Comparison of ENCODE assay signal across 18 cellular contexts in the genomic region with DNA sequence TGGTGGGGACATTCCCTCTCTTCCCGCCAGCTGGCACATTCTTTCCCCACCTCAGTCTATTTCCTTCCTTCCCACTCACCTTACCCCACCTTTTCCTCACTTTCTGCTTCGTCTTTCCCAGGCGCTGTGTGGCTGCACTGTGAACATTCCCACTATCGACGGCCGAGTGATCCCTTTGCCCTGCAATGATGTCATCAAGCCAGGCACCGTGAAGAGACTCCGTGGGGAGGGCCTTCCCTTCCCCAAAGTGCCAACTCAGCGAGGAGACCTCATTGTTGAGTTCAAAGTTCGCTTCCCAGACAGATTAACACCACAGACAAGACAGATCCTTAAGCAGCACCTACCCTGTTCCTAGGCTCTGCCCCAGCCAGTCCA. TPM values are rescaled to one million over a fixed set of nuclear protein-coding genes. Genes with fewer than 3 reads are reported as not detected.
A peak's percentile ranks its signal among the peaks of the same experiment; 100 is the strongest.
DNase-seq lines count a peak whose midpoint lies in the region; ATAC-seq and TF ChIP-seq lines count a peak whose summit lies in the region.
"Had no signal": no experiment of that assay in that cellular context is flagged by ENCODE, and none has a peak within 500 bp of the region (broad histone marks: within the 10 kb centered on the region; RNA-seq: fewer than 3 reads in every experiment).

No MANE protein-coding gene starts in this region.

- H3K27me3 ChIP-seq in Caco-2 (replicated peaks; ENCODE audit: control insufficient read depth, insufficient read depth, low read length) (no peaks in the 10 kb centered on the region), neuronal stem cell (ENCODE audit: control insufficient read depth in 3 of 3, insufficient read depth in 3 of 3, low read depth in 1 of 3, low read length in 3 of 3) (no peaks in the 10 kb centered on the region)
- H3K27me3 ChIP-seq: heart left ventricle had no signal

- WGBS in neuronal stem cell (ENCODE audit: extremely low coverage in 2 of 2, insufficient read length in 2 of 2, insufficient replicate concordance in 1 of 2), 2 donors, result no CpG with 5 or more reads among the region's 10 CpGs

- no peak overlapping the region for H2AFZ ChIP-seq in neuronal stem cell (ENCODE audit: low read length)
- H2AFZ ChIP-seq: parathyroid adenoma had no signal

- H2BK120ac ChIP-seq in neuronal stem cell (ENCODE audit: low read depth, low read length), result no peak overlapping the region

- H4K91ac ChIP-seq in neuronal stem cell (ENCODE audit: low read depth, low read length, poor library complexity), result no peak overlapping the region

- no TSS peak for BruUV-seq in Caco-2 (replicated peaks; lab: Mats Ljungman, UMichigan)

- CTCF ChIA-PET in Caco-2 (lab: Charles Lee), result interaction anchor here (0.6 to 2.2 kb wide), 3 partner anchors 55 to 97 kb away, joined by 3 to 9 read pairs (median 3); no protein-coding TSS in a partner anchor

- intact Hi-C loops in Caco-2 (cut with micrococcal nuclease; ENCODE audit: unreplicated experiment), result no loop called here

- H3K4ac ChIP-seq in neuronal stem cell (ENCODE audit: low read length), result no peak overlapping the region

- DNase-seq in Caco-2, result peak in 1 of 2 experiments; percentile 51
- no peak for DNase-seq in HFFc6
- peak; percentile 76 for DNase-seq in epithelial cell of proximal tubule (ENCODE audit: low read depth)
- no peak for DNase-seq in neuronal stem cell (ENCODE audit: low spot score)
- DNase-seq in stimulated activated naive CD8-positive, alpha-beta T cell treated with anti-CD3 and anti-CD28 coated beads, Interleukin-15, amount 100 ng/mL, for 72 hours, result no peak
- no peak for DNase-seq in A172 (ENCODE audit: low spot score)
- no peak for DNase-seq in NCI-H82 (lab: John Stamatoyannopoulos, UW)
- DNase-seq: activated gamma-delta T cell, dermis blood vessel endothelial cell, EL, heart left ventricle, NCI-H187, SHP77 treated with DMSO at 0.1 percent for 48 hours, T-helper 17 cell had no signal

- H3K4me3 ChIP-seq in Caco-2 (ENCODE audit: low read depth, low read length) (no peak overlapping the region), epithelial cell of proximal tubule (ENCODE audit: low read depth, low read length) (no peak overlapping the region), neuronal stem cell (ENCODE audit: low read length in 2 of 2) (no peak overlapping the region)
- H3K4me3 ChIP-seq: heart left ventricle had no signal

- no peaks in the 10 kb centered on the region for H3K36me3 ChIP-seq in Caco-2 (ENCODE audit: control insufficient read depth, insufficient read depth, low read length)
- peaks cover 33 to 34% of the 10 kb centered on the region in 2 donors for H3K36me3 ChIP-seq in neuronal stem cell (replicated peaks in 1 of 2; ENCODE audit: control insufficient read depth in 2 of 2, insufficient read depth in 2 of 2, low read length in 2 of 2)

- H3K4me1 Mint-ChIP-seq in Caco-2 (ENCODE audit: low read depth, unreplicated experiment) (peaks cover 19% of the 10 kb centered on the region), HFFc6 (ENCODE audit: low read depth) (peaks cover 78% of the 10 kb centered on the region)
- H3K4me1 Mint-ChIP-seq in stimulated activated naive CD8-positive, alpha-beta T cell treated with anti-CD3 and anti-CD28 coated beads, Interleukin-15, amount 100 ng/mL, for 72 hours, result peaks cover 71% of the 10 kb centered on the region

- no peak for ATAC-seq in stimulated activated naive CD8-positive, alpha-beta T cell treated with anti-CD3 and anti-CD28 coated beads, Interleukin-15, amount 100 ng/mL, for 72 hours
- no peak for ATAC-seq in GM18502 (IDR thresholded peaks at IDR 0.05; ENCODE audit: poor library complexity, unreplicated experiment)
- ATAC-seq: activated CD4-positive, CD25-positive, alpha-beta regulatory T cell treated with anti-CD3 and anti-CD28 coated beads, Interleukin-2, amount 50 U/mL, for 24 hours; heart left ventricle; T-helper 17 cell had no signal

- peak overlapping the region; percentile 23 for H3K27ac Mint-ChIP-seq in Caco-2 (ENCODE audit: unreplicated experiment)
- H3K27ac Mint-ChIP-seq in HFFc6, result peak overlapping the region; percentile 94
- H3K27ac Mint-ChIP-seq in stimulated activated naive CD8-positive, alpha-beta T cell treated with anti-CD3 and anti-CD28 coated beads, Interleukin-15, amount 100 ng/mL, for 72 hours, result peak overlapping the region in 1 of 2 donors; percentile 2
- H3K27ac Mint-ChIP-seq: T-helper 17 cell had no signal

- no peak overlapping the region for H2BK15ac ChIP-seq in neuronal stem cell (ENCODE audit: low read length)

- TF ChIP-seq CTCF in Caco-2 (IDR thresholded peaks at IDR 0.05; ENCODE audit: insufficient read depth in 1 of 2, low read depth in 1 of 2, low read length in 1 of 2, severe bottlenecking in 1 of 2, unreplicated experiment in 1 of 2), result no peak
- TF ChIP-seq CTCF in HFFc6 (IDR thresholded peaks at IDR 0.05), result no peak
- TF ChIP-seq CTCF in epithelial cell of proximal tubule (conservative IDR thresholded peaks at IDR 0.05; ENCODE audit: low read depth, low read length), result no peak

- H3K27me3 Mint-ChIP-seq in Caco-2 (ENCODE audit: insufficient read depth, unreplicated experiment), result no peaks in the 10 kb centered on the region
- H3K27me3 Mint-ChIP-seq in HFFc6 (ENCODE audit: insufficient read depth), result peaks cover 6% of the 10 kb centered on the region
- no peaks in the 10 kb centered on the region for H3K27me3 Mint-ChIP-seq in stimulated activated naive CD8-positive, alpha-beta T cell treated with anti-CD3 and anti-CD28 coated beads, Interleukin-15, amount 100 ng/mL, for 72 hours
- H3K27me3 Mint-ChIP-seq: T-helper 17 cell had no signal

- no peak overlapping the region for H2BK5ac ChIP-seq in neuronal stem cell (ENCODE audit: low read length)

- H4K8ac ChIP-seq in neuronal stem cell (ENCODE audit: low read depth, low read length), result no peak overlapping the region

- H3K9me3 Mint-ChIP-seq in Caco-2 (ENCODE audit: unreplicated experiment) (no peaks in the 10 kb centered on the region), HFFc6 (no peaks in the 10 kb centered on the region)
- H3K9me3 Mint-ChIP-seq in stimulated activated naive CD8-positive, alpha-beta T cell treated with anti-CD3 and anti-CD28 coated beads, Interleukin-15, amount 100 ng/mL, for 72 hours, result no peaks in the 10 kb centered on the region

- H3K9me3 ChIP-seq in Caco-2, result no peaks in the 10 kb centered on the region
- no peaks in the 10 kb centered on the region for H3K9me3 ChIP-seq in neuronal stem cell (replicated peaks in 1 of 2; ENCODE audit: control insufficient read depth in 2 of 2, insufficient read depth in 1 of 2, low read depth in 1 of 2, low read length in 2 of 2)
- H3K9me3 ChIP-seq: heart left ventricle had no signal

- POLR2A ChIA-PET in Caco-2 (lab: Charles Lee), result interaction anchor here (0.6 kb wide), 1 partner anchor 947 kb away, joined by 4 read pairs; no protein-coding TSS in a partner anchor

- H3K14ac ChIP-seq in neuronal stem cell (ENCODE audit: low read length), result no peak overlapping the region

- H3K4me3 Mint-ChIP-seq in Caco-2 (ENCODE audit: unreplicated experiment) (no peak overlapping the region), HFFc6 (no peak overlapping the region)
- no peak overlapping the region for H3K4me3 Mint-ChIP-seq in stimulated activated naive CD8-positive, alpha-beta T cell treated with anti-CD3 and anti-CD28 coated beads, Interleukin-15, amount 100 ng/mL, for 72 hours
- H3K4me3 Mint-ChIP-seq: T-helper 17 cell had no signal

- no peak overlapping the region for H2AK5ac ChIP-seq in neuronal stem cell (ENCODE audit: low read depth, low read length)

- no peaks in the 10 kb centered on the region for H3K36me3 Mint-ChIP-seq in Caco-2 (ENCODE audit: insufficient read depth, unreplicated experiment)
- H3K36me3 Mint-ChIP-seq in HFFc6 (ENCODE audit: low read depth), result peaks cover 19% of the 10 kb centered on the region

- no peak overlapping the region for H3K18ac ChIP-seq in neuronal stem cell (ENCODE audit: low read length)

- H3K4me2 ChIP-seq in neuronal stem cell (ENCODE audit: insufficient read depth, low read length, poor library complexity, severe bottlenecking), result no peak overlapping the region

- H2BK12ac ChIP-seq in neuronal stem cell (ENCODE audit: low read length), result no peak overlapping the region

- no peaks in the 10 kb centered on the region for H3K79me1 ChIP-seq in neuronal stem cell (ENCODE audit: low read depth, low read length)

- H3K23ac ChIP-seq in neuronal stem cell (ENCODE audit: low read depth, low read length, poor library complexity), result no peak overlapping the region

- H3K4me1 ChIP-seq in Caco-2, result peaks cover 24% of the 10 kb centered on the region
- peaks cover 5 to 12% of the 10 kb centered on the region in 2 donors for H3K4me1 ChIP-seq in neuronal stem cell (ENCODE audit: control insufficient read depth in 2 of 2, insufficient read depth in 1 of 2, low read depth in 1 of 2, low read length in 2 of 2)
- H3K4me1 ChIP-seq: parathyroid adenoma had no signal

- H3K9ac ChIP-seq in neuronal stem cell (ENCODE audit: low read depth, low read length, poor library complexity), result peak overlapping the region; percentile 26
- H3K9ac ChIP-seq: parathyroid adenoma had no signal

- no peak overlapping the region for H3K27ac ChIP-seq in neuronal stem cell (replicated peaks; ENCODE audit: low read length)
- H3K27ac ChIP-seq: parathyroid adenoma had no signal

RNA-seq across cellular contexts. Expression of a gene that starts 7.3 kb away (rescaled TPM):
- total RNA-seq in Caco-2 (2022), result 3.1 and 3.4 TPM in 2 replicates
- 10 to 100 TPM; 12.2 to 19.9 (median 16.3) TPM for total RNA-seq in HFFc6 (2021; fragmentation: NEBNext Ultra II Directional; extraction: Animal tissue kit (Norgen Biotek cat#: 25700))
- 11.1 and 20.2 TPM in 2 replicates for total RNA-seq in epithelial cell of proximal tubule
- polyA plus RNA-seq in neuronal stem cell (2013, experiment 1 of 2), result 41.4 TPM
- 40.8 TPM for polyA plus RNA-seq in neuronal stem cell (2013, experiment 2 of 2)
- 3.3 and 6.7 TPM in 2 replicates for total RNA-seq in A172 (2014; rRNA removed; shearing (Covaris generic))

RNA-seq across cellular contexts. Expression of a gene that starts 38.8 kb away (rescaled TPM):
- 0.12 TPM in 1 of 2 replicates, not detected in the other for total RNA-seq in Caco-2 (2022)
- not detected for total RNA-seq in HFFc6 (2021; fragmentation: NEBNext Ultra II Directional; extraction: Animal tissue kit (Norgen Biotek cat#: 25700))
- 0.12 TPM in 1 of 2 replicates, not detected in the other for total RNA-seq in epithelial cell of proximal tubule
- polyA plus RNA-seq in neuronal stem cell (2013, experiment 1 of 2), result 1.5 TPM
- 1.4 TPM for polyA plus RNA-seq in neuronal stem cell (2013, experiment 2 of 2)
- total RNA-seq in A172 (2014; rRNA removed; shearing (Covaris generic)), result 0.05 TPM in 1 of 2 replicates, not detected in the other
- total RNA-seq: dermis blood vessel endothelial cell, M059J, T-helper 17 cell had no signal
